ENCODE assay signal across 25 cellular contexts in genomic region chr4:1061747-1062146, GRCh38.
"Had no signal": no experiment of that assay in that cellular context is flagged by ENCODE, and none has a peak within 500 bp of the region (broad histone marks: within the 10 kb centered on the region; RNA-seq: fewer than 3 reads in every experiment).

No MANE protein-coding gene starts in this region.

- H3K27ac ChIP-seq: breast epithelium, colonic mucosa, dorsolateral prefrontal cortex, spleen, tibial nerve had no signal

- H3K9me3 Mint-ChIP-seq: activated B cell treated with CpG ODN at 0.5 μM for 24 hours; activated naive CD4-positive, alpha-beta T cell treated with anti-CD3 and anti-CD28 coated beads, Interleukin-2, amount 10 ng/mL, durations not matched to agents 7 days and 5 days; activated naive CD8-positive, alpha-beta T cell treated with anti-CD3 and anti-CD28 coated beads, Interleukin-2, amount 50 U/mL, for 24 hours; activated T-cell treated with anti-CD3 and anti-CD28 coated beads, Interleukin-2, amount 50 U/mL, for 72 hours; central memory CD8-positive, alpha-beta T cell; mesothelial cell of epicardium; neural crest cell had no signal

- H3K4me1 ChIP-seq: breast epithelium, colonic mucosa, spleen, tibial nerve had no signal

- H3K27ac Mint-ChIP-seq: activated B cell treated with CpG ODN at 0.5 μM for 24 hours; activated naive CD4-positive, alpha-beta T cell treated with anti-CD3 and anti-CD28 coated beads, Interleukin-2, amount 10 ng/mL, durations not matched to agents 7 days and 5 days; activated naive CD8-positive, alpha-beta T cell treated with anti-CD3 and anti-CD28 coated beads, Interleukin-2, amount 50 U/mL, for 24 hours; activated T-cell treated with anti-CD3 and anti-CD28 coated beads, Interleukin-2, amount 50 U/mL, for 72 hours; mesothelial cell of epicardium; naive thymus-derived CD8-positive, alpha-beta T cell; T-helper 17 cell had no signal

- H3K4me1 Mint-ChIP-seq: activated naive CD8-positive, alpha-beta T cell treated with anti-CD3 and anti-CD28 coated beads, Interleukin-2, amount 50 U/mL, for 24 hours; mesothelial cell of epicardium had no signal

- H3K4me3 ChIP-seq: breast epithelium, colonic mucosa, dorsolateral prefrontal cortex, spleen, tibial nerve had no signal

- H3K36me3 ChIP-seq: breast epithelium, colonic mucosa, spleen, tibial nerve had no signal

- H3K36me3 Mint-ChIP-seq: activated naive CD4-positive, alpha-beta T cell treated with anti-CD3 and anti-CD28 coated beads, Interleukin-2, amount 10 ng/mL, durations not matched to agents 7 days and 5 days; mesothelial cell of epicardium had no signal

- ATAC-seq: activated naive CD8-positive, alpha-beta T cell treated with anti-CD3 and anti-CD28 coated beads, Interleukin-2, amount 50 U/mL, for 24 hours; activated T-cell treated with anti-CD3 and anti-CD28 coated beads, Interleukin-2, amount 50 U/mL, for 72 hours; left colon; naive thymus-derived CD8-positive, alpha-beta T cell; right cardiac atrium; T-helper 17 cell had no signal

- H3K4me3 Mint-ChIP-seq: activated B cell treated with CpG ODN at 0.5 μM for 24 hours; activated naive CD4-positive, alpha-beta T cell treated with anti-CD3 and anti-CD28 coated beads, Interleukin-2, amount 10 ng/mL, durations not matched to agents 7 days and 5 days; activated naive CD8-positive, alpha-beta T cell treated with anti-CD3 and anti-CD28 coated beads, Interleukin-2, amount 50 U/mL, for 24 hours; central memory CD8-positive, alpha-beta T cell; mesothelial cell of epicardium; naive thymus-derived CD8-positive, alpha-beta T cell; neural crest cell; T-helper 17 cell had no signal

- DNase-seq: activated B cell treated with CpG ODN at 0.5 μM for 24 hours; activated CD4-positive, alpha-beta T cell treated with anti-CD3 and anti-CD28 coated beads, Interleukin-2, amount 50 U/mL, for 4 hours; activated gamma-delta T cell; activated naive CD4-positive, alpha-beta T cell treated with anti-CD3 and anti-CD28 coated beads, Interleukin-2, amount 10 ng/mL, durations not matched to agents 7 days and 5 days; activated naive CD8-positive, alpha-beta T cell treated with anti-CD3 and anti-CD28 coated beads, Interleukin-2, amount 50 U/mL, for 24 hours; activated T-cell treated with anti-CD3 and anti-CD28 coated beads for 4 hours; activated T-cell treated with anti-CD3 and anti-CD28 coated beads, Interleukin-2, amount 50 U/mL, for 72 hours; amygdala; colonic mucosa; effector memory CD4-positive, alpha-beta T cell; hippocampal formation; kidney; naive thymus-derived CD8-positive, alpha-beta T cell; occipital lobe; right cardiac atrium; spleen; stimulated activated naive CD4-positive, alpha-beta T cell; T-helper 17 cell had no signal

- H3K9me3 ChIP-seq: breast epithelium, colonic mucosa, spleen, tibial nerve had no signal
